ENCODE assay signal across 9 cellular contexts in the genomic region with DNA sequence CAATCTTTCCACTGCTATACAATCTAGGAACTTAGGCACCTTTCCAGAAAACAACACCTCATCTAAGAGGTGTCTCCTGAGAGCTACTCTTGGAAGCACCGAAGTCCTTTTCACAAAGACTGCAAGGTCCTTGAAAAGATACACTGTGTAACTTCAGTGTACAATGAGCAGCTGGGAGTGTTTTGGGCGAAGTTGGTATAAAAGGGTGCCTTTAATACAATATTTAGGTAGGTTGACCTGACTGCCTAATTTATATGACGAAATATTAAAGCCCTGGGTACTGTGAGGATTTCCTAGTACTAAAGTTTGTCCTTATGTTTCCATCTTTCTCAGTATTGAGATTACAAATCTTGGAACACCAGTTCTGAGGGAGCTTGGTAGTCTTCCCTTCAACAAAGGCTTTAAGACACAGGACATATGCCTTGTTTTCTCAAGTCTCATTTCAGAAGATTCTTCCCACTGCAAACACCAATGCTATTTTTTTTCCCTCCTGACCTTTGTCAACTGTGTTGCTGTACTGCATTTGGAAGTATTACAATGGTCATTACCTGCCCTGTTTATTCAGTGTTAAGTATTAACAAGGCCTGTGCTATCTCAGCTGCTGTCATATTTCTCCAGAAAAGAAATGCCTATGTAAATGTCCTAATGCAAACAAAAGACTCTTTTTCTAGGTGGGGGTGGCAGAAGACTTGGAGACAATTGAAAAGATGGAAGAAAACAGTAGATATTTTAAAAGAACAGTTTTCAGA.
DNase-seq lines count a peak whose midpoint lies in the region; ATAC-seq and TF ChIP-seq lines count a peak whose summit lies in the region.
"Had no signal": no experiment of that assay in that cellular context is flagged by ENCODE, and none has a peak within 500 bp of the region (broad histone marks: within the 10 kb centered on the region; RNA-seq: fewer than 3 reads in every experiment).

No MANE protein-coding gene starts in this region.

- H3K9me3 Mint-ChIP-seq in mesothelial cell of epicardium, result peaks cover 11% of the 10 kb centered on the region

- peaks cover 0 to 8% of the 10 kb centered on the region in 2 donors for H3K9me3 ChIP-seq in right atrium auricular region
- H3K9me3 ChIP-seq in body of pancreas, result no peaks in the 10 kb centered on the region

- WGBS in body of pancreas, 2 donors, result 9 to 18% methylated on average over 3 of the region's 3 CpGs

- H3K27ac ChIP-seq in right atrium auricular region (no peak overlapping the region), body of pancreas (peak overlapping the region; percentile 74 to 92 (median 78))

- peak; percentile 37 for ATAC-seq in left ventricle myocardium superior
- peak; percentile 95 for ATAC-seq in body of pancreas
- no peak for ATAC-seq in HG02571 (IDR thresholded peaks at IDR 0.05; ENCODE audit: unreplicated experiment)

- H3K27me3 Mint-ChIP-seq in mesothelial cell of epicardium (ENCODE audit: low read depth), result no peaks in the 10 kb centered on the region

- DNase-seq in left ventricle myocardium superior (no peak), right atrium auricular region (ENCODE audit: low spot score) (no peak), body of pancreas (peak in 1 of 4 donors; percentile 70), mesothelial cell of epicardium (ENCODE audit: low spot score in 2 of 2, unreplicated experiment in 2 of 2) (no peak), HEK293T (ENCODE audit: extremely low spot score) (no peak), H4 (ENCODE audit: low spot score) (no peak)
- no peak for DNase-seq in activated CD4-positive, alpha-beta T cell treated with anti-CD3 and anti-CD28 coated beads for 48 hours
- DNase-seq: activated naive CD4-positive, alpha-beta T cell had no signal

- H3K27ac Mint-ChIP-seq in mesothelial cell of epicardium, result peak overlapping the region; percentile 53

- CTCF ChIA-PET in HEK293T (lab: Yijun Ruan, JAX), result interaction anchor here (0.7 to 1.0 kb wide), 2 partner anchors 307 to 363 kb away, joined by 3 to 4 read pairs; no protein-coding TSS in a partner anchor

- H3K4me1 ChIP-seq in right atrium auricular region, result peaks cover 0 to 18% of the 10 kb centered on the region in 2 donors
- peaks cover 48% of the 10 kb centered on the region for H3K4me1 ChIP-seq in body of pancreas

- POLR2A ChIA-PET in HEK293T (lab: Yijun Ruan, JAX), result no interaction called here

- no peaks in the 10 kb centered on the region for H3K27me3 ChIP-seq in right atrium auricular region
- H3K27me3 ChIP-seq in body of pancreas, result no peaks in the 10 kb centered on the region

- TF ChIP-seq CTCF in right atrium auricular region (IDR thresholded peaks at IDR 0.05), result no peak
- TF ChIP-seq CTCF in body of pancreas (IDR thresholded peaks at IDR 0.05), result no peak
- no peak for TF ChIP-seq CTCF in mesothelial cell of epicardium (IDR thresholded peaks at IDR 0.05; ENCODE audit: unreplicated experiment)

- no peaks in the 10 kb centered on the region for H3K36me3 ChIP-seq in right atrium auricular region
- no peaks in the 10 kb centered on the region for H3K36me3 ChIP-seq in body of pancreas (replicated peaks in 1 of 2; ENCODE audit: insufficient read depth in 1 of 2, low read depth in 2 of 2)

- TF ChIP-seq POLR2A in body of pancreas (IDR thresholded peaks at IDR 0.05), result peak in 2 of 3 donors; percentile 38 to 48

- no peak overlapping the region for H3K4me3 ChIP-seq in right atrium auricular region
- no peak overlapping the region for H3K4me3 ChIP-seq in body of pancreas

- H3K4me1 Mint-ChIP-seq in mesothelial cell of epicardium, result peaks cover 38% of the 10 kb centered on the region

- peaks cover 7% of the 10 kb centered on the region for H3K36me3 Mint-ChIP-seq in mesothelial cell of epicardium

- no peak overlapping the region for H3K4me3 Mint-ChIP-seq in mesothelial cell of epicardium

- intact Hi-C loops in left ventricle myocardium superior (cut with micrococcal nuclease), result loop anchor here (10.0 kb wide), 1 partner anchor 235 kb away; no protein-coding TSS in a partner anchor
- intact Hi-C loops in body of pancreas (cut with DNase I), result loop anchor here (10.0 kb wide), 1 partner anchor 235 kb away; no protein-coding TSS in a partner anchor

TF ChIP-seq in HEK293T, 16 proteins besides CTCF, POLR2A, EP300 and RAD21:
- TF ChIP-seq CTBP1 (IDR thresholded peaks at IDR 0.05; ENCODE audit: borderline replicate concordance) (no peak), L3MBTL2 (conservative IDR thresholded peaks at IDR 0.05) (no peak), LEF1 (IDR thresholded peaks at IDR 0.05; ENCODE audit: borderline replicate concordance) (no peak), ZNF384 (IDR thresholded peaks at IDR 0.05) (no peak), PKNOX1 (IDR thresholded peaks at IDR 0.05) (no peak), FOXA1 (IDR thresholded peaks at IDR 0.05) (no peak), FOXK2 (IDR thresholded peaks at IDR 0.05) (no peak), HDGF (IDR thresholded peaks at IDR 0.05; ENCODE audit: borderline replicate concordance) (no peak), TARDBP (IDR thresholded peaks at IDR 0.05) (no peak), NFRKB (IDR thresholded peaks at IDR 0.05) (no peak), ARNT (IDR thresholded peaks at IDR 0.05) (no peak), SP1 (IDR thresholded peaks at IDR 0.05) (no peak)

Comparison
In these comparisons a context has a peak if more than half of its experiments do, and no peak if none do; other contexts are left out.
1. H3K27ac ChIP-seq: peak in body of pancreas (4 of 4); none in right atrium auricular region (0 of 2).